Comparison of ENCODE assay signal across 18 cellular contexts in the genomic region with DNA sequence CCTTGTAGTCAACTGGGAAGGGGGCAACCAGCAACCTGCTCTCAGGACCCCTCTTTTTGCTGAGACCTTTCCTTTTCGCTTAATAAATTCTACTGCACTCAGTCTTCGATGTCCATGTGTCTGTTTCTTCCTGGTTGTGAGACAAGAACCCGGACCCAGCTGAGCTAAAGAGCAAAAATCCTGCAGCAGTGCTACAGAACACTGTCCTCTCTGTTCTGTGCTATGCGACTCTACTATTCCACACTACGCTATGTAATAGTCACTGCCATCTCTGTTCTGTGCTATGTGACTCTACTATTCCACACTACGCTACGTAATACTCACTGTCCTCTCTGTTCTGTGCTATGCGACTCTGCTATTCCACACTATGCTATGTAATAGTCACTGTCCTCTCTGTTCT. TPM values are rescaled to one million over a fixed set of nuclear protein-coding genes. Genes with fewer than 3 reads are reported as not detected.
DNase-seq lines count a peak whose midpoint lies in the region; ATAC-seq and TF ChIP-seq lines count a peak whose summit lies in the region.
"Had no signal": no experiment of that assay in that cellular context is flagged by ENCODE, and none has a peak within 500 bp of the region (broad histone marks: within the 10 kb centered on the region; RNA-seq: fewer than 3 reads in every experiment).

No MANE protein-coding gene starts in this region.

- H3K4ac ChIP-seq in IMR-90 (ENCODE audit: low read depth, low read length) = no peak overlapping the region

- no peak overlapping the region for H2AFZ ChIP-seq in IMR-90 (replicated peaks; ENCODE audit: low read length, poor library complexity)

- no peak overlapping the region for H3K14ac ChIP-seq in IMR-90 (replicated peaks; ENCODE audit: low read depth, low read length)

- H3K4me3 ChIP-seq in IMR-90 (ENCODE audit: insufficient read depth, low read depth, low read length) = no peak overlapping the region
- no peak overlapping the region for H3K4me3 ChIP-seq in esophagus muscularis mucosa
- no peak overlapping the region for H3K4me3 ChIP-seq in stomach smooth muscle (ENCODE audit: low read length in 2 of 2)
- H3K4me3 ChIP-seq in right cardiac atrium (ENCODE audit: low read length) = no peak overlapping the region
- H3K4me3 ChIP-seq in ascending aorta = no peak overlapping the region

- H4K91ac ChIP-seq in IMR-90 (ENCODE audit: insufficient read depth, low read depth, low read length) = no peak overlapping the region

- WGBS in IMR-90 (ENCODE audit: extremely low coverage in 2 of 2, insufficient read length in 1 of 2), 2 experiments = 92% methylated on average over 7 of the region's 8 CpGs; no CpG with 5 or more reads in 1 of the 2 experiments
- 89% methylated on average over 8 of the region's 8 CpGs for WGBS in esophagus muscularis mucosa
- 94% methylated on average over 8 of the region's 8 CpGs for WGBS in right cardiac atrium

- TF ChIP-seq POLR2A in IMR-90 (IDR thresholded peaks at IDR 0.05; ENCODE audit: low read depth, low read length) (no peak), esophagus muscularis mucosa (IDR thresholded peaks at IDR 0.05; ENCODE audit: low read depth) (no peak)

- H3K18ac ChIP-seq in IMR-90 (ENCODE audit: low read depth, low read length) = no peak overlapping the region

- peaks cover 34% of the 10 kb centered on the region for H3K9me1 ChIP-seq in IMR-90 (ENCODE audit: insufficient read depth, low read length)

- no peak overlapping the region for H2BK20ac ChIP-seq in IMR-90 (ENCODE audit: low read depth, low read length)

- ATAC-seq in IMR-90 (ENCODE audit: low read depth) = no peak
- ATAC-seq in right cardiac atrium = no peak
- ATAC-seq in HG03354 (IDR thresholded peaks at IDR 0.05; ENCODE audit: poor library complexity, severe bottlenecking, unreplicated experiment) = no peak
- ATAC-seq: Panc1 had no signal

- H2BK120ac ChIP-seq in IMR-90 (ENCODE audit: low read depth, low read length) = no peak overlapping the region

- peaks cover 30 to 80% of the 10 kb centered on the region in 2 experiments for H3K79me1 ChIP-seq in IMR-90 (ENCODE audit: low read depth in 1 of 2, low read length in 2 of 2)

- peaks cover 20% of the 10 kb centered on the region for H3K4me1 ChIP-seq in IMR-90 (ENCODE audit: control insufficient read depth, insufficient read depth, low read length)
- H3K4me1 ChIP-seq in esophagus muscularis mucosa = peaks cover 59 to 77% (median 72%) of the 10 kb centered on the region in 4 donors
- H3K4me1 ChIP-seq in stomach smooth muscle (ENCODE audit: control insufficient read depth, insufficient read depth, low read length) = peaks cover 48% of the 10 kb centered on the region
- H3K4me1 ChIP-seq in right cardiac atrium (ENCODE audit: control insufficient read depth, insufficient read depth, low read length) = peaks cover 12% of the 10 kb centered on the region
- peaks cover 0 to 13% of the 10 kb centered on the region in 2 donors for H3K4me1 ChIP-seq in ascending aorta
- H3K4me1 ChIP-seq: BE2C had no signal

- H3K56ac ChIP-seq in IMR-90 (ENCODE audit: extremely low read depth, insufficient read depth, low read length) = no peak overlapping the region

- BruUV-seq in IMR-90 (replicated peaks; lab: Mats Ljungman, UMichigan) = no TSS peak

- H4K5ac ChIP-seq in IMR-90 (ENCODE audit: low read depth, low read length) = no peak overlapping the region

- no peaks in the 10 kb centered on the region for H3K36me3 ChIP-seq in IMR-90 (ENCODE audit: control insufficient read depth, insufficient read depth, low read length)
- no peaks in the 10 kb centered on the region for H3K36me3 ChIP-seq in esophagus muscularis mucosa
- H3K36me3 ChIP-seq in stomach smooth muscle (ENCODE audit: control insufficient read depth in 2 of 2, insufficient read depth in 2 of 2, low read length in 2 of 2) = no peaks in the 10 kb centered on the region
- H3K36me3 ChIP-seq in ascending aorta = no peaks in the 10 kb centered on the region
- H3K36me3 ChIP-seq: BE2C had no signal

- no peak overlapping the region for H2BK15ac ChIP-seq in IMR-90 (ENCODE audit: low read depth, low read length)

- TF ChIP-seq EP300 in esophagus muscularis mucosa (IDR thresholded peaks at IDR 0.05) = no peak

- intact Hi-C loops in IMR-90 (cut with micrococcal nuclease) = no loop called here
- intact Hi-C loops in esophagus muscularis mucosa (cut with DNase I) = no loop called here
- intact Hi-C loops in right cardiac atrium (cut with DNase I) = no loop called here
- intact Hi-C loops in ascending aorta (cut with DNase I) = no loop called here

- CTCF ChIA-PET in IMR-90 (lab: Yijun Ruan, JAX) = no interaction called here

- no peak overlapping the region for H3K27ac ChIP-seq in IMR-90 (ENCODE audit: insufficient read depth, low read length)
- peak overlapping the region in 3 of 4 donors; percentile 46 to 93 (median 91) for H3K27ac ChIP-seq in esophagus muscularis mucosa (replicated peaks in 1 of 4)
- H3K27ac ChIP-seq in stomach smooth muscle (ENCODE audit: low read length) = peak overlapping the region; percentile 66
- H3K27ac ChIP-seq in right cardiac atrium (ENCODE audit: low read length) = no peak overlapping the region
- no peak overlapping the region for H3K27ac ChIP-seq in ascending aorta

- no peaks in the 10 kb centered on the region for H3K9me3 ChIP-seq in IMR-90 (ENCODE audit: control insufficient read depth, insufficient read depth, low read length)
- H3K9me3 ChIP-seq in esophagus muscularis mucosa = no peaks in the 10 kb centered on the region
- H3K9me3 ChIP-seq in stomach smooth muscle (ENCODE audit: control insufficient read depth in 2 of 2, low read length in 2 of 2) = no peaks in the 10 kb centered on the region
- H3K9me3 ChIP-seq in right cardiac atrium (ENCODE audit: control insufficient read depth, low read length) = no peaks in the 10 kb centered on the region
- no peaks in the 10 kb centered on the region for H3K9me3 ChIP-seq in ascending aorta
- H3K9me3 ChIP-seq: BE2C had no signal

- no peak overlapping the region for H4K8ac ChIP-seq in IMR-90 (ENCODE audit: low read depth in 2 of 2, low read length in 2 of 2)

- H2AK9ac ChIP-seq in IMR-90 (replicated peaks; ENCODE audit: low read depth, low read length, poor library complexity) = no peak overlapping the region

- 0 out of 2 replicates have a peak overlapping the region, but pooled peaks have one; percentile 9 for H2AK5ac ChIP-seq in IMR-90 (ENCODE audit: low read depth, low read length)

- in situ Hi-C loops in IMR-90 (cut with MboI; ENCODE audit: low sequenced_read_pairs) = no loop called here

- no peaks in the 10 kb centered on the region for H3K27me3 ChIP-seq in IMR-90 (ENCODE audit: control insufficient read depth, insufficient read depth, low read length)
- H3K27me3 ChIP-seq in esophagus muscularis mucosa = no peaks in the 10 kb centered on the region
- H3K27me3 ChIP-seq in stomach smooth muscle (ENCODE audit: control insufficient read depth in 1 of 2, insufficient read depth in 2 of 2, low read length in 2 of 2) = no peaks in the 10 kb centered on the region
- no peaks in the 10 kb centered on the region for H3K27me3 ChIP-seq in right cardiac atrium (ENCODE audit: control insufficient read depth, insufficient read depth)
- no peaks in the 10 kb centered on the region for H3K27me3 ChIP-seq in ascending aorta
- H3K27me3 ChIP-seq: BE2C had no signal

- DNase-seq in IMR-90 (no peak), esophagus muscularis mucosa (ENCODE audit: extremely low spot score) (no peak), midbrain (lab: John Stamatoyannopoulos, UW) (peak; percentile 61), Kasumi-1 (lab: John Stamatoyannopoulos, UW) (no peak), right cardiac atrium (no peak), ascending aorta (ENCODE audit: low spot score in 2 of 2) (no peak)
- DNase-seq: BE2C; CD4-positive, CD25-positive, alpha-beta regulatory T cell; COR-L47; DMS 273 treated with DMSO at 0.1 percent for 48 hours; GDM1; H9; NCI-H1105; NCI-H1694; NCI-H2081 treated with DMSO at 0.1 percent for 48 hours had no signal

- peak overlapping the region; percentile 7; the same call in 1 of the 2 replicates for H3K23ac ChIP-seq in IMR-90 (ENCODE audit: low read depth, low read length)

- no peak for TF ChIP-seq RAD21 in IMR-90 (IDR thresholded peaks at IDR 0.05; ENCODE audit: low read length)

- H4K20me1 ChIP-seq in IMR-90 (ENCODE audit: insufficient read depth, low read length) = peaks cover 77% of the 10 kb centered on the region

- H3K9ac ChIP-seq in IMR-90 (ENCODE audit: low read depth, low read length) (no peak overlapping the region), stomach smooth muscle (ENCODE audit: low read length in 2 of 2) (no peak overlapping the region)

- no peak overlapping the region for H2BK5ac ChIP-seq in IMR-90 (ENCODE audit: low read depth, low read length, poor library complexity, severe bottlenecking)

- dilution Hi-C loops in IMR-90 (cut with HindIII; ENCODE audit: low sequenced_read_pairs, unreplicated experiment) = no loop called here

- TF ChIP-seq CTCF in IMR-90 (conservative IDR thresholded peaks at IDR 0.05; ENCODE audit: low read depth, low read length) (no peak), esophagus muscularis mucosa (IDR thresholded peaks at IDR 0.05) (no peak), ascending aorta (IDR thresholded peaks at IDR 0.05) (no peak)

- H3K4me2 ChIP-seq in IMR-90 (ENCODE audit: low read depth, low read length) = no peak overlapping the region

- POLR2A ChIA-PET in IMR-90 (lab: Charles Lee; ENCODE audit: unreplicated experiment) = no interaction called here

TF ChIP-seq in IMR-90, 13 proteins besides CTCF, POLR2A, EP300 and RAD21 (continues in another document):
- TF ChIP-seq FOS (IDR thresholded peaks at IDR 0.05; ENCODE audit: low read depth, low read length) = no peak
- no peak for TF ChIP-seq RFX5 (IDR thresholded peaks at IDR 0.05; ENCODE audit: low read depth, low read length)
- no peak for TF ChIP-seq MAFK (IDR thresholded peaks at IDR 0.05; ENCODE audit: low read depth, low read length)
- no peak for TF ChIP-seq RCOR1 (IDR thresholded peaks at IDR 0.05; ENCODE audit: insufficient replicate concordance, low read length)
- TF ChIP-seq MAZ (IDR thresholded peaks at IDR 0.05; ENCODE audit: borderline replicate concordance, low read depth, low read length) = no peak

RNA-seq across cellular contexts. Expression of gene DIP2C, which starts 34.3 kb away (rescaled TPM):
- total RNA-seq in IMR-90 (2012; rRNA removed) = 8.6 and 9.2 TPM in 2 replicates
- polyA plus RNA-seq in IMR-90 (2012; rRNA removed) = 16.1 and 17.3 TPM in 2 replicates
- 13.9 and 16.8 TPM in 2 replicates for polyA plus RNA-seq in IMR-90 (2012; cell fraction: cytosol; rRNA removed)
- polyA plus RNA-seq in IMR-90 (2012; cell fraction: nucleus; rRNA removed; ENCODE audit: low replicate concordance) = 21.1 and 22.2 TPM in 2 replicates
- total RNA-seq in esophagus muscularis mucosa = 10 to 100 TPM; 38.6 to 66.4 (median 55.7) TPM
- total RNA-seq in right cardiac atrium = 10 to 100 TPM; 23.7 to 31.5 (median 26.9) TPM
- polyA plus RNA-seq in right cardiac atrium = 7.9 TPM
- total RNA-seq in ascending aorta = 14.7 TPM

Comparison
In these comparisons a context has a peak if more than half of its experiments do, and no peak if none do; other contexts are left out.
1. H3K27ac ChIP-seq: peak in esophagus muscularis mucosa (3 of 4) and stomach smooth muscle (single experiment); none in IMR-90 (single experiment), right cardiac atrium (single experiment) and ascending aorta (0 of 2).